Comparison of ENCODE assay signal across 1 cellular context in the genomic region with DNA sequence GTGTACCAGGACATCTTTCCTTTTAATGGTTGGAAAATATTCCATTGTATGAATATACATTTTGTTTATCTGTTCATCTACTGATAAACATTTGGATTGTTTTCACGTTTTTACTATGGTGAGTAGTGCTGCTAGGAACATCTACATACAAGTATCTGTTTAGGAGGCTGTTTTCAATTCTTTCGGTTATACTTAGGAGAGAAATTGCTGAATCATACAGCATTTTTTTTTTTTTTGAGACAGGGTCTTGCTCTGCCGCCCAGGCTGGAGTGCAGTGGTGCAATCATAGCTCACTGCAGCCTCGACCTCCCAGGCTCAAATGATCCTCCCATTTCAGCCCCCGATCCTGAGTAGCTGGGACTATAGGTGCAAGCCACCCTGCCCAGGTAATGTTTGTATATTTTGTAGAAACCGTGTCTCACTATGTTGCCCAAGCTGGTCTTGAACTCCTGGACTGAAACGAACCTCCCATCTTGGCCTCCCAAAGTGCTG.
TF ChIP-seq lines count a peak whose summit lies in the region.

No MANE protein-coding gene starts in this region.

TF ChIP-seq in GM23338, 12 proteins besides CTCF, POLR2A, EP300 and RAD21 (continued from another document):
- TF ChIP-seq, protein P1, sequence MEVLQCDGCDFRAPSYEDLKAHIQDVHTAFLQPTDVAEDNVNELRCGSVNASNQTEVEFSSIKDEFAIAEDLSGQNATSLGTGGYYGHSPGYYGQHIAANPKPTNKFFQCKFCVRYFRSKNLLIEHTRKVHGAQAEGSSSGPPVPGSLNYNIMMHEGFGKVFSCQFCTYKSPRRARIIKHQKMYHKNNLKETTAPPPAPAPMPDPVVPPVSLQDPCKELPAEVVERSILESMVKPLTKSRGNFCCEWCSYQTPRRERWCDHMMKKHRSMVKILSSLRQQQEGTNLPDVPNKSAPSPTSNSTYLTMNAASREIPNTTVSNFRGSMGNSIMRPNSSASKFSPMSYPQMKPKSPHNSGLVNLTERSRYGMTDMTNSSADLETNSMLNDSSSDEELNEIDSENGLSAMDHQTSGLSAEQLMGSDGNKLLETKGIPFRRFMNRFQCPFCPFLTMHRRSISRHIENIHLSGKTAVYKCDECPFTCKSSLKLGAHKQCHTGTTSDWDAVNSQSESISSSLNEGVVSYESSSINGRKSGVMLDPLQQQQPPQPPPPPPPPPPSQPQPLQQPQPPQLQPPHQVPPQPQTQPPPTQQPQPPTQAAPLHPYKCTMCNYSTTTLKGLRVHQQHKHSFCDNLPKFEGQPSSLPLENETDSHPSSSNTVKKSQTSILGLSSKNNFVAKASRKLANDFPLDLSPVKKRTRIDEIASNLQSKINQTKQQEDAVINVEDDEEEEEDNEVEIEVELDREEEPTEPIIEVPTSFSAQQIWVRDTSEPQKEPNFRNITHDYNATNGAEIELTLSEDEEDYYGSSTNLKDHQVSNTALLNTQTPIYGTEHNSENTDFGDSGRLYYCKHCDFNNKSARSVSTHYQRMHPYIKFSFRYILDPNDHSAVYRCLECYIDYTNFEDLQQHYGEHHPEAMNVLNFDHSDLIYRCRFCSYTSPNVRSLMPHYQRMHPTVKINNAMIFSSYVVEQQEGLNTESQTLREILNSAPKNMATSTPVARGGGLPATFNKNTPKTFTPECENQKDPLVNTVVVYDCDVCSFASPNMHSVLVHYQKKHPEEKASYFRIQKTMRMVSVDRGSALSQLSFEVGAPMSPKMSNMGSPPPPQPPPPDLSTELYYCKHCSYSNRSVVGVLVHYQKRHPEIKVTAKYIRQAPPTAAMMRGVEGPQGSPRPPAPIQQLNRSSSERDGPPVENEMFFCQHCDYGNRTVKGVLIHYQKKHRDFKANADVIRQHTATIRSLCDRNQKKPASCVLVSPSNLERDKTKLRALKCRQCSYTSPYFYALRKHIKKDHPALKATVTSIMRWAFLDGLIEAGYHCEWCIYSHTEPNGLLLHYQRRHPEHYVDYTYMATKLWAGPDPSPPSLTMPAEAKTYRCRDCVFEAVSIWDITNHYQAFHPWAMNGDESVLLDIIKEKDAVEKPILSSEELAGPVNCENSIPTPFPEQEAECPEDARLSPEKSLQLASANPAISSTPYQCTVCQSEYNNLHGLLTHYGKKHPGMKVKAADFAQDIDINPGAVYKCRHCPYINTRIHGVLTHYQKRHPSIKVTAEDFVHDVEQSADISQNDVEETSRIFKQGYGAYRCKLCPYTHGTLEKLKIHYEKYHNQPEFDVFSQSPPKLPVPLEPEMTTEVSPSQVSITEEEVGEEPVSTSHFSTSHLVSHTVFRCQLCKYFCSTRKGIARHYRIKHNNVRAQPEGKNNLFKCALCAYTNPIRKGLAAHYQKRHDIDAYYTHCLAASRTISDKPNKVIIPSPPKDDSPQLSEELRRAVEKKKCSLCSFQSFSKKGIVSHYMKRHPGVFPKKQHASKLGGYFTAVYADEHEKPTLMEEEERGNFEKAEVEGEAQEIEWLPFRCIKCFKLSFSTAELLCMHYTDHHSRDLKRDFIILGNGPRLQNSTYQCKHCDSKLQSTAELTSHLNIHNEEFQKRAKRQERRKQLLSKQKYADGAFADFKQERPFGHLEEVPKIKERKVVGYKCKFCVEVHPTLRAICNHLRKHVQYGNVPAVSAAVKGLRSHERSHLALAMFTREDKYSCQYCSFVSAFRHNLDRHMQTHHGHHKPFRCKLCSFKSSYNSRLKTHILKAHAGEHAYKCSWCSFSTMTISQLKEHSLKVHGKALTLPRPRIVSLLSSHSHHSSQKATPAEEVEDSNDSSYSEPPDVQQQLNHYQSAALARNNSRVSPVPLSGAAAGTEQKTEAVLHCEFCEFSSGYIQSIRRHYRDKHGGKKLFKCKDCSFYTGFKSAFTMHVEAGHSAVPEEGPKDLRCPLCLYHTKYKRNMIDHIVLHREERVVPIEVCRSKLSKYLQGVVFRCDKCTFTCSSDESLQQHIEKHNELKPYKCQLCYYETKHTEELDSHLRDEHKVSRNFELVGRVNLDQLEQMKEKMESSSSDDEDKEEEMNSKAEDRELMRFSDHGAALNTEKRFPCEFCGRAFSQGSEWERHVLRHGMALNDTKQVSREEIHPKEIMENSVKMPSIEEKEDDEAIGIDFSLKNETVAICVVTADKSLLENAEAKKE (CRISPR knock-in tag; IDR thresholded peaks at IDR 0.05), result no peak
- TF ChIP-seq STAT1 (IDR thresholded peaks at IDR 0.05; ENCODE audit: unreplicated experiment) (no peak), CREB1 (CRISPR knock-in tag; IDR thresholded peaks at IDR 0.05; ENCODE audit: low read depth) (no peak), ZNF114 (CRISPR knock-in tag; IDR thresholded peaks at IDR 0.05) (no peak), JUNB (IDR thresholded peaks at IDR 0.05; ENCODE audit: unreplicated experiment) (no peak), EZH2 (IDR thresholded peaks at IDR 0.05; ENCODE audit: low read depth, unreplicated experiment) (no peak)
- TF ChIP-seq, protein P2, sequence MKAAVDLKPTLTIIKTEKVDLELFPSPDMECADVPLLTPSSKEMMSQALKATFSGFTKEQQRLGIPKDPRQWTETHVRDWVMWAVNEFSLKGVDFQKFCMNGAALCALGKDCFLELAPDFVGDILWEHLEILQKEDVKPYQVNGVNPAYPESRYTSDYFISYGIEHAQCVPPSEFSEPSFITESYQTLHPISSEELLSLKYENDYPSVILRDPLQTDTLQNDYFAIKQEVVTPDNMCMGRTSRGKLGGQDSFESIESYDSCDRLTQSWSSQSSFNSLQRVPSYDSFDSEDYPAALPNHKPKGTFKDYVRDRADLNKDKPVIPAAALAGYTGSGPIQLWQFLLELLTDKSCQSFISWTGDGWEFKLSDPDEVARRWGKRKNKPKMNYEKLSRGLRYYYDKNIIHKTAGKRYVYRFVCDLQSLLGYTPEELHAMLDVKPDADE (IDR thresholded peaks at IDR 0.05), result no peak
- TF ChIP-seq, protein P3, sequence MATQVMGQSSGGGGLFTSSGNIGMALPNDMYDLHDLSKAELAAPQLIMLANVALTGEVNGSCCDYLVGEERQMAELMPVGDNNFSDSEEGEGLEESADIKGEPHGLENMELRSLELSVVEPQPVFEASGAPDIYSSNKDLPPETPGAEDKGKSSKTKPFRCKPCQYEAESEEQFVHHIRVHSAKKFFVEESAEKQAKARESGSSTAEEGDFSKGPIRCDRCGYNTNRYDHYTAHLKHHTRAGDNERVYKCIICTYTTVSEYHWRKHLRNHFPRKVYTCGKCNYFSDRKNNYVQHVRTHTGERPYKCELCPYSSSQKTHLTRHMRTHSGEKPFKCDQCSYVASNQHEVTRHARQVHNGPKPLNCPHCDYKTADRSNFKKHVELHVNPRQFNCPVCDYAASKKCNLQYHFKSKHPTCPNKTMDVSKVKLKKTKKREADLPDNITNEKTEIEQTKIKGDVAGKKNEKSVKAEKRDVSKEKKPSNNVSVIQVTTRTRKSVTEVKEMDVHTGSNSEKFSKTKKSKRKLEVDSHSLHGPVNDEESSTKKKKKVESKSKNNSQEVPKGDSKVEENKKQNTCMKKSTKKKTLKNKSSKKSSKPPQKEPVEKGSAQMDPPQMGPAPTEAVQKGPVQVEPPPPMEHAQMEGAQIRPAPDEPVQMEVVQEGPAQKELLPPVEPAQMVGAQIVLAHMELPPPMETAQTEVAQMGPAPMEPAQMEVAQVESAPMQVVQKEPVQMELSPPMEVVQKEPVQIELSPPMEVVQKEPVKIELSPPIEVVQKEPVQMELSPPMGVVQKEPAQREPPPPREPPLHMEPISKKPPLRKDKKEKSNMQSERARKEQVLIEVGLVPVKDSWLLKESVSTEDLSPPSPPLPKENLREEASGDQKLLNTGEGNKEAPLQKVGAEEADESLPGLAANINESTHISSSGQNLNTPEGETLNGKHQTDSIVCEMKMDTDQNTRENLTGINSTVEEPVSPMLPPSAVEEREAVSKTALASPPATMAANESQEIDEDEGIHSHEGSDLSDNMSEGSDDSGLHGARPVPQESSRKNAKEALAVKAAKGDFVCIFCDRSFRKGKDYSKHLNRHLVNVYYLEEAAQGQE (IDR thresholded peaks at IDR 0.05; ENCODE audit: unreplicated experiment), result no peak
